In genomic region chr1:85258536-85259117, GRCh38 we compare ENCODE assay signal across 7 cellular contexts. TPM values are rescaled to one million over a fixed set of nuclear protein-coding genes. Genes with fewer than 3 reads are reported as not detected.
DNase-seq lines count a peak whose midpoint lies in the region; ATAC-seq and TF ChIP-seq lines count a peak whose summit lies in the region.

No MANE protein-coding gene starts in this region.

- H4K20me1 ChIP-seq in hepatocyte (ENCODE audit: insufficient read depth, poor library complexity, severe bottlenecking) = peaks cover 19% of the 10 kb centered on the region

- peaks cover 33% of the 10 kb centered on the region for H3K4me1 Mint-ChIP-seq in activated CD4-positive, alpha-beta memory T cell treated with anti-CD3 and anti-CD28 coated beads for 36 hours (ENCODE audit: low read depth)
- peaks cover 33% of the 10 kb centered on the region for H3K4me1 Mint-ChIP-seq in stimulated activated memory B cell treated with anti-CD40 and anti-IgM and Interleukin-4, amounts not matched to agents 10 μg/mL and 1 μg/mL and 100 μg/mL, for 72 hours

- H3K9me2 ChIP-seq in hepatocyte (replicated peaks; ENCODE audit: insufficient read depth) = no peaks in the 10 kb centered on the region

- WGBS in hepatocyte (ENCODE audit: low lambda C conversion rate, missing lambda C conversion rate) = 11% methylated on average over 12 of the region's 19 CpGs

- ATAC-seq in stimulated activated memory B cell treated with anti-CD40 and anti-IgM and Interleukin-4, amounts not matched to agents 10 μg/mL and 1 μg/mL and 100 μg/mL, for 72 hours = no peak
- no peak for ATAC-seq in GM21825 (IDR thresholded peaks at IDR 0.05; ENCODE audit: unreplicated experiment)
- no peak for ATAC-seq in HG02938 (IDR thresholded peaks at IDR 0.05; ENCODE audit: unreplicated experiment)

- peak overlapping the region; percentile 97 for H3K4me3 Mint-ChIP-seq in activated CD4-positive, alpha-beta memory T cell treated with anti-CD3 and anti-CD28 coated beads for 36 hours
- H3K4me3 Mint-ChIP-seq in stimulated activated memory B cell treated with anti-CD40 and anti-IgM and Interleukin-4, amounts not matched to agents 10 μg/mL and 1 μg/mL and 100 μg/mL, for 72 hours = peak overlapping the region; percentile 99

- peaks cover 24% of the 10 kb centered on the region for H3K36me3 Mint-ChIP-seq in activated CD4-positive, alpha-beta memory T cell treated with anti-CD3 and anti-CD28 coated beads for 36 hours
- peaks cover 26% of the 10 kb centered on the region for H3K36me3 Mint-ChIP-seq in stimulated activated memory B cell treated with anti-CD40 and anti-IgM and Interleukin-4, amounts not matched to agents 10 μg/mL and 1 μg/mL and 100 μg/mL, for 72 hours

- no peaks in the 10 kb centered on the region for H3K9me3 ChIP-seq in hepatocyte (ENCODE audit: low read depth)

- peak overlapping the region; percentile 87 for H3K27ac ChIP-seq in hepatocyte

- H3K4me1 ChIP-seq in hepatocyte (ENCODE audit: insufficient read depth) = no peaks in the 10 kb centered on the region

- DNase-seq in H7 (no peak), hepatocyte (ENCODE audit: low spot score) (no peak), NCI-H69 (lab: John Stamatoyannopoulos, UW) (no peak)
- DNase-seq in activated CD4-positive, alpha-beta memory T cell treated with anti-CD3 and anti-CD28 coated beads for 36 hours = peak; percentile 40

- peak overlapping the region; percentile 97 for H3K4me3 ChIP-seq in H7 (ENCODE audit: insufficient read depth, low read depth, low read length)
- peak overlapping the region; percentile 67 for H3K4me3 ChIP-seq in hepatocyte

- H3K36me3 ChIP-seq in H7 (replicated peaks; ENCODE audit: control insufficient read depth, insufficient read depth, low read length) (peaks cover 9% of the 10 kb centered on the region), hepatocyte (replicated peaks; ENCODE audit: insufficient read depth, low read depth) (no peaks in the 10 kb centered on the region)

- peak; percentile 21 for TF ChIP-seq CTCF in hepatocyte (IDR thresholded peaks at IDR 0.05; ENCODE audit: poor library complexity)

- no peak overlapping the region for H2AFZ ChIP-seq in hepatocyte

- CTCF ChIA-PET in activated CD4-positive, alpha-beta memory T cell treated with anti-CD3 and anti-CD28 coated beads for 36 hours (lab: Charles Lee) = interaction anchor here (0.7 to 8.3 kb wide), 41 partner anchors 10 to 1138 kb away, joined by 3 to 229 read pairs (median 4); partner anchors contain the start of genes BCL10 and ODF2L

- no peaks in the 10 kb centered on the region for H3K27me3 Mint-ChIP-seq in activated CD4-positive, alpha-beta memory T cell treated with anti-CD3 and anti-CD28 coated beads for 36 hours
- H3K27me3 Mint-ChIP-seq in stimulated activated memory B cell treated with anti-CD40 and anti-IgM and Interleukin-4, amounts not matched to agents 10 μg/mL and 1 μg/mL and 100 μg/mL, for 72 hours = no peaks in the 10 kb centered on the region

- peaks cover 31% of the 10 kb centered on the region for H3K79me2 ChIP-seq in hepatocyte

- no peaks in the 10 kb centered on the region for H3K9me3 Mint-ChIP-seq in activated CD4-positive, alpha-beta memory T cell treated with anti-CD3 and anti-CD28 coated beads for 36 hours
- peaks cover 3% of the 10 kb centered on the region for H3K9me3 Mint-ChIP-seq in stimulated activated memory B cell treated with anti-CD40 and anti-IgM and Interleukin-4, amounts not matched to agents 10 μg/mL and 1 μg/mL and 100 μg/mL, for 72 hours

- peak overlapping the region; percentile 81 for H3K4me2 ChIP-seq in hepatocyte

- intact Hi-C loops in activated CD4-positive, alpha-beta memory T cell treated with anti-CD3 and anti-CD28 coated beads for 36 hours (cut with micrococcal nuclease) = loop anchor here (1.0 to 10.0 kb wide), 10 partner anchors 18 to 780 kb away; partner anchors contain the start of genes BCL10, MCOLN2, RPF1 and SYDE2

- H3K27ac Mint-ChIP-seq in activated CD4-positive, alpha-beta memory T cell treated with anti-CD3 and anti-CD28 coated beads for 36 hours = peak overlapping the region; percentile 92
- peak overlapping the region; percentile 97 for H3K27ac Mint-ChIP-seq in stimulated activated memory B cell treated with anti-CD40 and anti-IgM and Interleukin-4, amounts not matched to agents 10 μg/mL and 1 μg/mL and 100 μg/mL, for 72 hours

- H3K27me3 ChIP-seq in H7 (ENCODE audit: control insufficient read depth, insufficient read depth, low read length) (no peaks in the 10 kb centered on the region), hepatocyte (no peaks in the 10 kb centered on the region)

- POLR2A ChIA-PET in activated CD4-positive, alpha-beta memory T cell treated with anti-CD3 and anti-CD28 coated beads for 36 hours (lab: Charles Lee) = interaction anchor here (1.1 to 2.2 kb wide), 4 partner anchors 17 to 684 kb away, joined by 3 to 16 read pairs (median 4); partner anchors contain the start of genes BCL10 and CTBS

RNA-seq across cellular contexts. Expression of gene C1orf52, which starts 0.8 kb away (rescaled TPM):
- 38.9 and 51.0 TPM in 2 replicates for total RNA-seq in H7 (2014; rRNA removed; shearing (Covaris generic))
- 10 to 100 TPM; 19.4 to 21.8 TPM for total RNA-seq in activated CD4-positive, alpha-beta memory T cell treated with anti-CD3 and anti-CD28 coated beads for 36 hours
- total RNA-seq in hepatocyte = 27.2 and 30.1 TPM in 2 replicates
- 39.2 and 41.2 TPM in 2 replicates for polyA plus RNA-seq in hepatocyte

RNA-seq across cellular contexts. Expression of gene BCL10, which starts 17.8 kb away (rescaled TPM):
- total RNA-seq in H7 (2014; rRNA removed; shearing (Covaris generic)) = 23.0 and 26.3 TPM in 2 replicates
- 10 to 100 TPM; 31.1 to 31.5 TPM for total RNA-seq in activated CD4-positive, alpha-beta memory T cell treated with anti-CD3 and anti-CD28 coated beads for 36 hours
- total RNA-seq in hepatocyte = 33.5 and 36.4 TPM in 2 replicates
- 25.9 and 28.7 TPM in 2 replicates for polyA plus RNA-seq in hepatocyte

RNA-seq across cellular contexts. Expression of gene SYDE2, which starts 57.8 kb away (rescaled TPM):
- 13.0 and 15.6 TPM in 2 replicates for total RNA-seq in H7 (2014; rRNA removed; shearing (Covaris generic))
- total RNA-seq in activated CD4-positive, alpha-beta memory T cell treated with anti-CD3 and anti-CD28 coated beads for 36 hours = 1 to 10 TPM; 2.7 to 2.8 TPM
- 12.8 and 14.9 TPM in 2 replicates for total RNA-seq in hepatocyte
- polyA plus RNA-seq in hepatocyte = 4.9 and 5.5 TPM in 2 replicates
